ENCODE assay signal across 2 cellular contexts in the genomic region with DNA sequence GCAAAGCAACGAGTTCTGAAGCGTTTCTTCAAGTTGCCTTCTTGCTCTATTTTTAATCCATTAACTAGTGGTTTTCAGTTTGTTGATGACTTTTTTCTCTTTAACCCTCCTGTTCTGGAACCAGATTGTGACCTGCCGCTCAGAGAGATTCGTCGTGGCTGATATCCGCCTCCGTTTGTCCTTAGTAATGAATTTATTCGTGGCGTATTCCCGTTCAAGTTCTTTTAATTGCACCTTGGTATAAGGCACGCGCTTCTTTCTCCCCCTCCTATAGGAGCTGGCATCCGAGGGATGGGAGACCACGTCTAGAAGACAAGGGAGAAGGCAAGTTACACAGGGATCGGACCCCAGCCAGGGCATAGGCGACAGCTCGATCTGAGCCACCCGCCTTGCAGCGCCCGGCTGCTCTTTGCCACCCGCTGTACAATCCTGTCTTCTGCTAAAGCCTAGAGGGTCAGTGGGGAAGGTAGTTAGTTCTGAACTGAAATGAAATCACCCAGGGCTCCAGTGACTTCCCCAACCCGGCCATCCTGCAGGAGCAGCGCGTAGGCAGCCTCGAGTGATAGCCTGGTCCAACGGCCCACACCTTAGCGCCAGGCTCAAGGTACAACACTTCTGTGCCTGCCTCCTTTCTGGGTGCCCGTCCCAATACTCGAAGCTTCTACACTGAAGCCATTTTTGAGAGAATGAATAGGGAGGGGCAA.
TF ChIP-seq lines count a peak whose summit lies in the region.

No MANE protein-coding gene starts in this region.

TF ChIP-seq in HEK293, 187 proteins besides CTCF, POLR2A, EP300 and RAD21 (continued from another document):
- TF ChIP-seq PRDM10 (tag by site-specific recombination; IDR thresholded peaks at IDR 0.05) = peak; percentile 74

TF ChIP-seq in HEK293T, 16 proteins besides CTCF, POLR2A, EP300 and RAD21 (continued from another document):
- TF ChIP-seq ELF4 (IDR thresholded peaks at IDR 0.05) = no peak
TF ChIP-seq in HEK293T: peak in this region for 0.
